In genomic region chr1:120723358-120723714, GRCh38 we compare ENCODE assay signal across 8 cellular contexts. TPM values are rescaled to one million over a fixed set of nuclear protein-coding genes. Genes with fewer than 3 reads are reported as not detected.
A peak's percentile ranks its signal among the peaks of the same experiment; 100 is the strongest.
DNase-seq lines count a peak whose midpoint lies in the region; ATAC-seq and TF ChIP-seq lines count a peak whose summit lies in the region.
"Not testable (repeated sequence)": the region's sequence is repeated elsewhere in the genome, so short reads cannot be mapped to it uniquely, and the experiment has no call there.

No MANE protein-coding gene starts in this region.

- not testable (repeated sequence) for H3K9me2 ChIP-seq in OCI-LY1 (ENCODE audit: low read depth, low read length)

- not testable (repeated sequence) for H3K27me3 ChIP-seq in CD8-positive, alpha-beta memory T cell (ENCODE audit: insufficient read depth, low read length, poor library complexity, severe bottlenecking); OCI-LY1 (ENCODE audit: insufficient read depth, low read length); lung (ENCODE audit: control insufficient read depth, insufficient read depth); neuron (ENCODE audit: insufficient read depth, low read length)

- DNase-seq in CD8-positive, alpha-beta memory T cell; activated CD4-positive, alpha-beta T cell treated with anti-CD3 and anti-CD28 coated beads for 36 hours; Right ventricle myocardium superior; lung (ENCODE audit: low spot score); stimulated activated naive CD8-positive, alpha-beta T cell treated with anti-CD3 and anti-CD28 coated beads, Interleukin-15, amount 100 ng/mL, for 72 hours: not testable (repeated sequence)

- H3K4me2 ChIP-seq in OCI-LY1 (ENCODE audit: low read length) = peak overlapping the region; percentile 29; the same call in 1 of the 2 replicates

- POLR2A ChIA-PET in CD8-positive, alpha-beta memory T cell (lab: Charles Lee); activated CD4-positive, alpha-beta T cell treated with anti-CD3 and anti-CD28 coated beads for 36 hours (lab: Charles Lee): not testable (repeated sequence)

- not testable (repeated sequence) for H3F3A ChIP-seq in OCI-LY1 (ENCODE audit: insufficient read depth, low read length)

- H3K9me3 Mint-ChIP-seq in CD8-positive, alpha-beta memory T cell; activated CD4-positive, alpha-beta T cell treated with anti-CD3 and anti-CD28 coated beads for 36 hours (ENCODE audit: low read depth); activated naive CD4-positive, alpha-beta T cell treated with anti-CD3 and anti-CD28 coated beads, Interleukin-2, amount 50 U/mL, for 24 hours; stimulated activated naive CD8-positive, alpha-beta T cell treated with anti-CD3 and anti-CD28 coated beads, Interleukin-15, amount 100 ng/mL, for 72 hours: not testable (repeated sequence)

- CTCF ChIA-PET in CD8-positive, alpha-beta memory T cell (lab: Charles Lee); activated CD4-positive, alpha-beta T cell treated with anti-CD3 and anti-CD28 coated beads for 36 hours (lab: Charles Lee): not testable (repeated sequence)

- H3K36me3 Mint-ChIP-seq in CD8-positive, alpha-beta memory T cell; activated CD4-positive, alpha-beta T cell treated with anti-CD3 and anti-CD28 coated beads for 36 hours (ENCODE audit: low read depth); activated naive CD4-positive, alpha-beta T cell treated with anti-CD3 and anti-CD28 coated beads, Interleukin-2, amount 50 U/mL, for 24 hours: not testable (repeated sequence)

- intact Hi-C loops in activated CD4-positive, alpha-beta T cell treated with anti-CD3 and anti-CD28 coated beads for 36 hours (cut with DNase I, micrococcal nuclease); Right ventricle myocardium superior (cut with DNase I): not testable (repeated sequence)

- H3K36me3 ChIP-seq in CD8-positive, alpha-beta memory T cell (ENCODE audit: insufficient read depth, low read length); OCI-LY1 (ENCODE audit: insufficient read depth, low read length); lung (ENCODE audit: control insufficient read depth in 2 of 2, insufficient read depth in 2 of 2, low read length in 2 of 2); neuron (ENCODE audit: insufficient read depth, low read length): not testable (repeated sequence)

- H3K9me3 ChIP-seq in CD8-positive, alpha-beta memory T cell (ENCODE audit: low read length); OCI-LY1 (ENCODE audit: low read length); lung (ENCODE audit: control insufficient read depth in 2 of 2, insufficient read depth in 1 of 2, low read length in 1 of 2); neuron (ENCODE audit: low read length): not testable (repeated sequence)

- not testable (repeated sequence) for H3K79me2 ChIP-seq in OCI-LY1 (ENCODE audit: insufficient read depth, low read length)

- WGBS in lung, 2 donors = 10% methylated on average over 5 of the region's 12 CpGs; no CpG with 5 or more reads in 1 of the 2 donors

- H3K4me1 Mint-ChIP-seq in CD8-positive, alpha-beta memory T cell; activated CD4-positive, alpha-beta T cell treated with anti-CD3 and anti-CD28 coated beads for 36 hours; activated naive CD4-positive, alpha-beta T cell treated with anti-CD3 and anti-CD28 coated beads, Interleukin-2, amount 50 U/mL, for 24 hours; stimulated activated naive CD8-positive, alpha-beta T cell treated with anti-CD3 and anti-CD28 coated beads, Interleukin-15, amount 100 ng/mL, for 72 hours: not testable (repeated sequence)

- H3K4me3 ChIP-seq in CD8-positive, alpha-beta memory T cell (ENCODE audit: low read length); lung: not testable (repeated sequence)
- H3K4me3 ChIP-seq in OCI-LY1 (ENCODE audit: low read depth, low read length, poor library complexity, severe bottlenecking) = peak overlapping the region; percentile 71
- H3K4me3 ChIP-seq in neuron (ENCODE audit: low read length) = peak overlapping the region; percentile 76

- not testable (repeated sequence) for TF ChIP-seq CTCF in OCI-LY1 (IDR thresholded peaks at IDR 0.05; ENCODE audit: low read length); lung (IDR thresholded peaks at IDR 0.05; ENCODE audit: control extremely low read depth, extremely low read depth)

- H4K20me1 ChIP-seq in OCI-LY1 (ENCODE audit: insufficient read depth, low read length) = not testable (repeated sequence)

- peak overlapping the region; percentile 38 to 90 (median 68) for H3K4me3 Mint-ChIP-seq in CD8-positive, alpha-beta memory T cell
- H3K4me3 Mint-ChIP-seq in activated CD4-positive, alpha-beta T cell treated with anti-CD3 and anti-CD28 coated beads for 36 hours; stimulated activated naive CD8-positive, alpha-beta T cell treated with anti-CD3 and anti-CD28 coated beads, Interleukin-15, amount 100 ng/mL, for 72 hours: not testable (repeated sequence)
- peak overlapping the region; percentile 71 for H3K4me3 Mint-ChIP-seq in activated naive CD4-positive, alpha-beta T cell treated with anti-CD3 and anti-CD28 coated beads, Interleukin-2, amount 50 U/mL, for 24 hours

- not testable (repeated sequence) for H2AFZ ChIP-seq in OCI-LY1 (ENCODE audit: low read length); neuron (ENCODE audit: low read depth, low read length)

- H3K4me1 ChIP-seq in CD8-positive, alpha-beta memory T cell (ENCODE audit: insufficient read depth, low read length); OCI-LY1 (ENCODE audit: insufficient read depth, low read length, severe bottlenecking); lung (ENCODE audit: control insufficient read depth in 2 of 2, insufficient read depth in 2 of 2, low read length in 2 of 2); neuron (ENCODE audit: insufficient read depth, low read length): not testable (repeated sequence)

- H3K27me3 Mint-ChIP-seq in CD8-positive, alpha-beta memory T cell; activated CD4-positive, alpha-beta T cell treated with anti-CD3 and anti-CD28 coated beads for 36 hours; activated naive CD4-positive, alpha-beta T cell treated with anti-CD3 and anti-CD28 coated beads, Interleukin-2, amount 50 U/mL, for 24 hours; stimulated activated naive CD8-positive, alpha-beta T cell treated with anti-CD3 and anti-CD28 coated beads, Interleukin-15, amount 100 ng/mL, for 72 hours: not testable (repeated sequence)

- peak overlapping the region in 1 of 8 donors; percentile 20 for H3K27ac Mint-ChIP-seq in CD8-positive, alpha-beta memory T cell
- H3K27ac Mint-ChIP-seq in activated CD4-positive, alpha-beta T cell treated with anti-CD3 and anti-CD28 coated beads for 36 hours; activated naive CD4-positive, alpha-beta T cell treated with anti-CD3 and anti-CD28 coated beads, Interleukin-2, amount 50 U/mL, for 24 hours; stimulated activated naive CD8-positive, alpha-beta T cell treated with anti-CD3 and anti-CD28 coated beads, Interleukin-15, amount 100 ng/mL, for 72 hours: not testable (repeated sequence)

- not testable (repeated sequence) for H3K27ac ChIP-seq in CD8-positive, alpha-beta memory T cell (ENCODE audit: low read depth, low read length); OCI-LY1 (ENCODE audit: low read depth, low read length, poor library complexity, severe bottlenecking); lung (ENCODE audit: low read depth in 1 of 2, low read length in 1 of 2)

- ATAC-seq in activated CD4-positive, alpha-beta T cell treated with anti-CD3 and anti-CD28 coated beads for 36 hours = peak; percentile 42
- ATAC-seq in Right ventricle myocardium superior (ENCODE audit: poor library complexity) (peak; percentile 31), lung (ENCODE audit: insufficient read depth, low FRiP score) (peak; percentile 53)
- peak; percentile 67 for ATAC-seq in stimulated activated naive CD8-positive, alpha-beta T cell treated with anti-CD3 and anti-CD28 coated beads, Interleukin-15, amount 100 ng/mL, for 72 hours

- not testable (repeated sequence) for H3K9ac ChIP-seq in OCI-LY1 (ENCODE audit: low read length)

RNA-seq across cellular contexts. Expression of gene NBPF26, which starts 0.4 kb away (rescaled TPM):
- 10 to 100 TPM; 21.5 to 21.9 TPM for total RNA-seq in CD8-positive, alpha-beta memory T cell
- 6.4 TPM for polyA plus RNA-seq in CD8-positive, alpha-beta memory T cell
- 10 to 100 TPM; 10.3 to 14.2 TPM for total RNA-seq in activated CD4-positive, alpha-beta T cell treated with anti-CD3 and anti-CD28 coated beads for 36 hours
- total RNA-seq in Right ventricle myocardium superior (0.30 TPM), lung (10 to 100 TPM; 29.2 to 46.7 TPM)
- 1 to 10 TPM; 6.2 to 9.0 TPM for polyA plus RNA-seq in lung
